ENCODE assay signal across 2 cellular contexts in genomic region chr6:149857541-149857940, GRCh38.
TF ChIP-seq lines count a peak whose summit lies in the region.

No MANE protein-coding gene starts in this region.

TF ChIP-seq in A549, 52 proteins besides CTCF, POLR2A, EP300 and RAD21:
- TF ChIP-seq POLR2AphosphoS2 (conservative IDR thresholded peaks at IDR 0.05; ENCODE audit: low read length): no peak
- TF ChIP-seq HDAC2 (IDR thresholded peaks at IDR 0.05): no peak
- TF ChIP-seq NR3C1 (IDR thresholded peaks at IDR 0.05): no peak
- TF ChIP-seq EHMT2 (IDR thresholded peaks at IDR 0.05; ENCODE audit: low read depth): no peak
- no peak for TF ChIP-seq JUN (IDR thresholded peaks at IDR 0.05)
- TF ChIP-seq CBX2 (IDR thresholded peaks at IDR 0.05; ENCODE audit: borderline replicate concordance, low read depth): no peak
- TF ChIP-seq HOXA7 (CRISPR knock-in tag; IDR thresholded peaks at IDR 0.05): no peak
- TF ChIP-seq RARB (CRISPR knock-in tag; IDR thresholded peaks at IDR 0.05): no peak
- TF ChIP-seq KDM1A (IDR thresholded peaks at IDR 0.05; ENCODE audit: low read depth): no peak
- no peak for TF ChIP-seq MAFK (IDR thresholded peaks at IDR 0.05; ENCODE audit: partially characterized antibody)
- TF ChIP-seq GATA3 (IDR thresholded peaks at IDR 0.05; ENCODE audit: borderline replicate concordance): no peak
- no peak for TF ChIP-seq TP53 (CRISPR knock-in tag; IDR thresholded peaks at IDR 0.05)
- TF ChIP-seq ELK1 (IDR thresholded peaks at IDR 0.05; ENCODE audit: low read depth, low read length): no peak
- no peak for TF ChIP-seq HOXB13 (CRISPR knock-in tag; IDR thresholded peaks at IDR 0.05; ENCODE audit: low read depth)
- TF ChIP-seq REST (IDR thresholded peaks at IDR 0.05): no peak
- TF ChIP-seq PHF8 (IDR thresholded peaks at IDR 0.05; ENCODE audit: borderline replicate concordance, low read depth): no peak
- TF ChIP-seq RNF2 (IDR thresholded peaks at IDR 0.05; ENCODE audit: borderline replicate concordance, low read depth): no peak

TF ChIP-seq in IMR-90, 13 proteins besides CTCF, POLR2A, EP300 and RAD21:
- no peak for TF ChIP-seq ELK1 (IDR thresholded peaks at IDR 0.05; ENCODE audit: borderline replicate concordance, low read depth, low read length)
- no peak for TF ChIP-seq BHLHE40 (IDR thresholded peaks at IDR 0.05; ENCODE audit: low read depth, low read length)
- no peak for TF ChIP-seq FOS (IDR thresholded peaks at IDR 0.05; ENCODE audit: low read depth, low read length)
